8 cellular contexts compared by ENCODE assay signal in genomic region chr5:115842089-115842881, GRCh38. TPM values are rescaled to one million over a fixed set of nuclear protein-coding genes. Genes with fewer than 3 reads are reported as not detected.
A peak's percentile ranks its signal among the peaks of the same experiment; 100 is the strongest.
DNase-seq lines count a peak whose midpoint lies in the region; ATAC-seq and TF ChIP-seq lines count a peak whose summit lies in the region.

No MANE protein-coding gene starts in this region.

- H3K36me3 Mint-ChIP-seq in Calu3 (ENCODE audit: insufficient read depth, unreplicated experiment) = peaks cover 57% of the 10 kb centered on the region
- H3K36me3 Mint-ChIP-seq in activated naive CD8-positive, alpha-beta T cell treated with anti-CD3 and anti-CD28 coated beads, Interleukin-2, amount 50 U/mL, for 24 hours (ENCODE audit: low read depth) = peaks cover 7% of the 10 kb centered on the region

- WGBS in heart left ventricle, 4 donors = 0 to 2% (median 1%) methylated on average over 27 to 67 of the region's 67 CpGs

- H3K9me3 ChIP-seq in heart left ventricle = no peaks in the 10 kb centered on the region

- TF ChIP-seq POLR2A in heart left ventricle (IDR thresholded peaks at IDR 0.05) = no peak

- no peaks in the 10 kb centered on the region for H3K9me3 Mint-ChIP-seq in Calu3 (ENCODE audit: low read depth, unreplicated experiment)
- H3K9me3 Mint-ChIP-seq in activated naive CD8-positive, alpha-beta T cell treated with anti-CD3 and anti-CD28 coated beads, Interleukin-2, amount 50 U/mL, for 24 hours = no peaks in the 10 kb centered on the region

- peak overlapping the region; percentile 73 to 97 (median 86) for H3K4me3 ChIP-seq in heart left ventricle

- H3K36me3 ChIP-seq in heart left ventricle = peaks cover 0 to 10% (median 3%) of the 10 kb centered on the region in 9 donors

- H3K27ac Mint-ChIP-seq in Calu3 (ENCODE audit: unreplicated experiment) = peak overlapping the region; percentile 87
- peak overlapping the region; percentile 100 for H3K27ac Mint-ChIP-seq in activated naive CD8-positive, alpha-beta T cell treated with anti-CD3 and anti-CD28 coated beads, Interleukin-2, amount 50 U/mL, for 24 hours

- DNase-seq in Calu3 = peak; percentile 83
- DNase-seq in NCI-H82 (lab: John Stamatoyannopoulos, UW) = peak; percentile 89
- no peak for DNase-seq in activated naive CD8-positive, alpha-beta T cell treated with anti-CD3 and anti-CD28 coated beads, Interleukin-2, amount 50 U/mL, for 24 hours
- DNase-seq in heart left ventricle = peak in 2 of 5 donors; percentile 72 to 82
- peak; percentile 34 for DNase-seq in pons (ENCODE audit: low spot score)
- no peak for DNase-seq in GM19240 (ENCODE audit: insufficient read length, low spot score)

- no peaks in the 10 kb centered on the region for H3K27me3 ChIP-seq in heart left ventricle

- intact Hi-C loops in Calu3 (cut with micrococcal nuclease; ENCODE audit: unreplicated experiment) (loop anchor here (5.0 kb wide), 4 partner anchors 225 to 535 kb away; partner anchors contain the start of gene FEM1C), heart left ventricle (cut with DNase I) (loop anchor here in 6 of 10 donors (5.0 to 10.0 kb wide), 7 partner anchors 210 to 527 kb away; partner anchors contain the start of genes TMED7 (in 2 of the 6), COMMD10 (in 1 of the 6) and FEM1C (in 1 of the 6))

- peak overlapping the region; percentile 88 to 98 (median 96) for H3K27ac ChIP-seq in heart left ventricle

- H3K4me3 Mint-ChIP-seq in Calu3 (ENCODE audit: low read depth, unreplicated experiment) = peak overlapping the region; percentile 87
- peak overlapping the region; percentile 96 for H3K4me3 Mint-ChIP-seq in activated naive CD8-positive, alpha-beta T cell treated with anti-CD3 and anti-CD28 coated beads, Interleukin-2, amount 50 U/mL, for 24 hours

- peaks cover 31% of the 10 kb centered on the region for H3K4me1 Mint-ChIP-seq in Calu3 (ENCODE audit: low read depth, unreplicated experiment)
- peaks cover 59% of the 10 kb centered on the region for H3K4me1 Mint-ChIP-seq in activated naive CD8-positive, alpha-beta T cell treated with anti-CD3 and anti-CD28 coated beads, Interleukin-2, amount 50 U/mL, for 24 hours

- no TSS peak for BruUV-seq in Calu3 (replicated peaks; lab: Mats Ljungman, UMichigan)

- ATAC-seq in GM19035 (IDR thresholded peaks at IDR 0.05; ENCODE audit: unreplicated experiment) (peak; percentile 34), HG03135 (IDR thresholded peaks at IDR 0.05; ENCODE audit: unreplicated experiment) (peak; percentile 28), heart left ventricle (peak; percentile 33 to 83 (median 62))
- ATAC-seq in activated naive CD8-positive, alpha-beta T cell treated with anti-CD3 and anti-CD28 coated beads, Interleukin-2, amount 50 U/mL, for 24 hours = peak; percentile 39

- no peaks in the 10 kb centered on the region for H3K27me3 Mint-ChIP-seq in Calu3 (ENCODE audit: unreplicated experiment)
- no peaks in the 10 kb centered on the region for H3K27me3 Mint-ChIP-seq in activated naive CD8-positive, alpha-beta T cell treated with anti-CD3 and anti-CD28 coated beads, Interleukin-2, amount 50 U/mL, for 24 hours

- H3K4me1 ChIP-seq in heart left ventricle = peaks cover 0 to 72% (median 60%) of the 10 kb centered on the region in 12 donors

- TF ChIP-seq CTCF in Calu3 (IDR thresholded peaks at IDR 0.05; ENCODE audit: unreplicated experiment) (no peak), heart left ventricle (IDR thresholded peaks at IDR 0.05) (peak in 7 of 12 donors; percentile 15 to 50 (median 37))

- CTCF ChIA-PET in Calu3 (lab: Charles Lee) = interaction anchor here (1.0 kb wide), 1 partner anchor 170 kb away, joined by 3 read pairs; no protein-coding TSS in a partner anchor

RNA-seq across cellular contexts. Expression of gene AP3S1, which starts 0.6 kb away (rescaled TPM):
- total RNA-seq in Calu3 (2022) = 87.4 and 101 TPM in 2 replicates
- total RNA-seq in heart left ventricle = 10 to 100 TPM; 20.3 to 56.4 (median 46.6) TPM
- 10 to 100 TPM; 40.8 to 42.1 TPM for polyA plus RNA-seq in heart left ventricle

RNA-seq across cellular contexts. Expression of gene ATG12, which starts 0.9 kb away (rescaled TPM):
- total RNA-seq in Calu3 (2022) (60.5 and 62.7 TPM in 2 replicates), heart left ventricle (10 to 100 TPM; 15.3 to 29.2 (median 20.8) TPM)
- 10 to 100 TPM; 23.0 to 31.3 TPM for polyA plus RNA-seq in heart left ventricle

RNA-seq across cellular contexts. Expression of gene CDO1, which starts 25.8 kb away (rescaled TPM):
- total RNA-seq in Calu3 (2022) = not detected in 2 replicates
- total RNA-seq in heart left ventricle = 10 to 100 TPM in 3 of 9 donors, 1 to 10 TPM in 6; 2.7 to 37.2 (median 5.2) TPM
- polyA plus RNA-seq in heart left ventricle = 1 to 10 TPM; 4.8 to 6.4 TPM

Comparison
In these comparisons a context has a peak if more than half of its experiments do, and no peak if none do; other contexts are left out.
1. DNase-seq: peak in Calu3 (single experiment), NCI-H82 (single experiment) and pons (single experiment); none in activated naive CD8-positive, alpha-beta T cell treated with anti-CD3 and anti-CD28 coated beads, Interleukin-2, amount 50 U/mL, for 24 hours (single experiment) and GM19240 (single experiment).
2. Peak in every context shown above with its lines, with median percentiles within 50 percentile points of each other: ATAC-seq.